In genomic region chr7:152459724-152460251, GRCh38 we compare ENCODE assay signal across 9 cellular contexts. TPM values are rescaled to one million over a fixed set of nuclear protein-coding genes. Genes with fewer than 3 reads are reported as not detected.
A peak's percentile ranks its signal among the peaks of the same experiment; 100 is the strongest.
DNase-seq lines count a peak whose midpoint lies in the region; ATAC-seq and TF ChIP-seq lines count a peak whose summit lies in the region.
"Had no signal": no experiment of that assay in that cellular context is flagged by ENCODE, and none has a peak within 500 bp of the region (broad histone marks: within the 10 kb centered on the region; RNA-seq: fewer than 3 reads in every experiment).

No MANE protein-coding gene starts in this region.

- H3F3A ChIP-seq in smooth muscle cell (ENCODE audit: low read depth), result peaks cover 14% of the 10 kb centered on the region

- in situ Hi-C loops in IMR-90 (cut with MboI; ENCODE audit: low sequenced_read_pairs), result no loop called here

- H2BK120ac ChIP-seq in IMR-90 (ENCODE audit: low read depth, low read length), result no peak overlapping the region

- no peak overlapping the region for H3K56ac ChIP-seq in IMR-90 (ENCODE audit: extremely low read depth, insufficient read depth, low read length)

- peak; percentile 40 for DNase-seq in IMR-90
- peak; percentile 66 for DNase-seq in NOMO-1 treated with dmso at 0.1 percent for 144 hours (lab: John Stamatoyannopoulos, UW; ENCODE audit: unreplicated experiment)
- peak; percentile 6 for DNase-seq in epithelial cell of esophagus (ENCODE audit: low read depth)
- DNase-seq in smooth muscle cell (lab: John Stamatoyannopoulos, UW; ENCODE audit: unreplicated experiment), result no peak
- DNase-seq in foreskin keratinocyte, result no peak
- DNase-seq in omental fat pad (ENCODE audit: low spot score), result no peak
- DNase-seq: activated CD4-positive, CD25-positive, alpha-beta regulatory T cell had no signal

- H3K36me3 ChIP-seq in IMR-90 (ENCODE audit: control insufficient read depth, insufficient read depth, low read length) (no peaks in the 10 kb centered on the region), smooth muscle cell (ENCODE audit: low read depth) (no peaks in the 10 kb centered on the region)

- POLR2A ChIA-PET in IMR-90 (lab: Charles Lee; ENCODE audit: unreplicated experiment), result no interaction called here

- H3K4me1 ChIP-seq in IMR-90 (ENCODE audit: control insufficient read depth, insufficient read depth, low read length) (no peaks in the 10 kb centered on the region; the same call in 1 of the 2 replicates), smooth muscle cell (ENCODE audit: low read depth) (peaks cover 19% of the 10 kb centered on the region), foreskin keratinocyte (no peaks in the 10 kb centered on the region)

- no peak overlapping the region for H2BK5ac ChIP-seq in IMR-90 (ENCODE audit: low read depth, low read length, poor library complexity, severe bottlenecking)

- CTCF ChIA-PET in IMR-90 (lab: Yijun Ruan, JAX), result no interaction called here

- no peaks in the 10 kb centered on the region for H3K9me1 ChIP-seq in IMR-90 (ENCODE audit: insufficient read depth, low read length)

- H4K8ac ChIP-seq in IMR-90 (ENCODE audit: low read depth in 2 of 2, low read length in 2 of 2), result no peak overlapping the region

- H3K79me1 ChIP-seq in IMR-90 (ENCODE audit: low read depth in 1 of 2, low read length in 2 of 2), result no peaks in the 10 kb centered on the region

- no peak overlapping the region for H3K23ac ChIP-seq in IMR-90 (ENCODE audit: low read depth, low read length)

- H3K4me3 ChIP-seq in IMR-90 (ENCODE audit: insufficient read depth, low read depth, low read length) (no peak overlapping the region), epithelial cell of esophagus (ENCODE audit: low read length) (no peak overlapping the region), smooth muscle cell (no peak overlapping the region)
- H3K4me3 ChIP-seq: lung had no signal

- H2AK5ac ChIP-seq in IMR-90 (ENCODE audit: low read depth, low read length), result no peak overlapping the region

- no peak for TF ChIP-seq POLR2A in IMR-90 (IDR thresholded peaks at IDR 0.05; ENCODE audit: low read depth, low read length)

- H4K20me1 ChIP-seq in IMR-90 (ENCODE audit: insufficient read depth, low read length) (no peaks in the 10 kb centered on the region), smooth muscle cell (ENCODE audit: low read depth) (no peaks in the 10 kb centered on the region)

- dilution Hi-C loops in IMR-90 (cut with HindIII; ENCODE audit: low sequenced_read_pairs, unreplicated experiment), result no loop called here

- WGBS in IMR-90 (ENCODE audit: extremely low coverage in 2 of 2, insufficient read length in 1 of 2), 2 experiments, result no CpG with 5 or more reads among the region's 5 CpGs
- 15% methylated on average over 5 of the region's 5 CpGs for WGBS in smooth muscle cell (ENCODE audit: low lambda C conversion rate)

- no peak overlapping the region for H4K5ac ChIP-seq in IMR-90 (ENCODE audit: low read depth, low read length)

- no peak overlapping the region for H3K27ac ChIP-seq in IMR-90 (ENCODE audit: insufficient read depth, low read length)
- H3K27ac ChIP-seq in smooth muscle cell (ENCODE audit: low read depth), result peak overlapping the region; percentile 52
- no peak overlapping the region for H3K27ac ChIP-seq in foreskin keratinocyte

- H3K4ac ChIP-seq in IMR-90 (ENCODE audit: low read depth, low read length), result no peak overlapping the region

- no peak overlapping the region for H2AK9ac ChIP-seq in IMR-90 (replicated peaks; ENCODE audit: low read depth, low read length, poor library complexity)

- H2BK20ac ChIP-seq in IMR-90 (ENCODE audit: low read depth, low read length), result no peak overlapping the region

- BruUV-seq in IMR-90 (replicated peaks; lab: Mats Ljungman, UMichigan), result no TSS peak

- no peak overlapping the region for H4K91ac ChIP-seq in IMR-90 (ENCODE audit: insufficient read depth, low read depth, low read length)

- H3K14ac ChIP-seq in IMR-90 (replicated peaks; ENCODE audit: low read depth, low read length), result no peak overlapping the region

- H3K4me2 ChIP-seq in IMR-90 (ENCODE audit: low read depth, low read length), result no peak overlapping the region
- peak overlapping the region; percentile 45 for H3K4me2 ChIP-seq in smooth muscle cell

- H3K18ac ChIP-seq in IMR-90 (ENCODE audit: low read depth, low read length), result no peak overlapping the region

- H2AFZ ChIP-seq in IMR-90 (replicated peaks; ENCODE audit: low read length, poor library complexity), result peak overlapping the region; percentile 37
- H2AFZ ChIP-seq in smooth muscle cell (ENCODE audit: low read depth), result peak overlapping the region; percentile 75

- ATAC-seq in IMR-90 (ENCODE audit: low read depth), result no peak
- ATAC-seq in HG03280 (IDR thresholded peaks at IDR 0.05; ENCODE audit: unreplicated experiment), result no peak
- ATAC-seq in foreskin keratinocyte, result no peak
- ATAC-seq in omental fat pad (ENCODE audit: low FRiP score), result no peak

- H3K79me2 ChIP-seq in smooth muscle cell (ENCODE audit: low read depth), result no peaks in the 10 kb centered on the region

- H3K9me3 ChIP-seq in IMR-90 (ENCODE audit: control insufficient read depth, insufficient read depth, low read length) (no peaks in the 10 kb centered on the region), smooth muscle cell (replicated peaks; ENCODE audit: low read depth) (no peaks in the 10 kb centered on the region)

- H3K27me3 ChIP-seq in IMR-90 (ENCODE audit: control insufficient read depth, insufficient read depth, low read length) (no peaks in the 10 kb centered on the region), smooth muscle cell (ENCODE audit: low read depth) (no peaks in the 10 kb centered on the region), foreskin keratinocyte (no peaks in the 10 kb centered on the region)

- intact Hi-C loops in IMR-90 (cut with micrococcal nuclease), result loop anchor here (5.0 to 10.0 kb wide), 2 partner anchors 218 to 245 kb away; partner anchors contain the start of gene XRCC2

- no peak overlapping the region for H2BK15ac ChIP-seq in IMR-90 (ENCODE audit: low read depth, low read length)

- H3K9ac ChIP-seq in IMR-90 (ENCODE audit: low read depth, low read length) (no peak overlapping the region), smooth muscle cell (ENCODE audit: low read depth) (no peak overlapping the region)

- no peak for TF ChIP-seq RAD21 in IMR-90 (IDR thresholded peaks at IDR 0.05; ENCODE audit: low read length)

- TF ChIP-seq CTCF in IMR-90 (conservative IDR thresholded peaks at IDR 0.05; ENCODE audit: low read depth, low read length) (no peak), epithelial cell of esophagus (IDR thresholded peaks at IDR 0.05; ENCODE audit: insufficient read depth, low read depth, low read length, missing control alignments) (no peak), smooth muscle cell (IDR thresholded peaks at IDR 0.05; ENCODE audit: borderline replicate concordance, insufficient read depth, poor library complexity, severe bottlenecking) (no peak), foreskin keratinocyte (conservative IDR thresholded peaks at IDR 0.05) (no peak), omental fat pad (IDR thresholded peaks at IDR 0.05) (no peak)

TF ChIP-seq in IMR-90, 13 proteins besides CTCF, POLR2A, EP300 and RAD21:
- TF ChIP-seq SMC3 (IDR thresholded peaks at IDR 0.05; ENCODE audit: low read depth, low read length), result no peak
- no peak for TF ChIP-seq USF2 (IDR thresholded peaks at IDR 0.05; ENCODE audit: low read depth, low read length)
- TF ChIP-seq CEBPB (IDR thresholded peaks at IDR 0.05; ENCODE audit: low read depth, low read length), result no peak
- no peak for TF ChIP-seq BHLHE40 (IDR thresholded peaks at IDR 0.05; ENCODE audit: low read depth, low read length)
- TF ChIP-seq FOS (IDR thresholded peaks at IDR 0.05; ENCODE audit: low read depth, low read length), result no peak
- no peak for TF ChIP-seq NFE2L2 (IDR thresholded peaks at IDR 0.05; ENCODE audit: low read depth, low read length)
- no peak for TF ChIP-seq RFX5 (IDR thresholded peaks at IDR 0.05; ENCODE audit: low read depth, low read length)
- no peak for TF ChIP-seq MAFK (IDR thresholded peaks at IDR 0.05; ENCODE audit: low read depth, low read length)
- TF ChIP-seq ELK1 (IDR thresholded peaks at IDR 0.05; ENCODE audit: borderline replicate concordance, low read depth, low read length), result no peak
- no peak for TF ChIP-seq MXI1 (IDR thresholded peaks at IDR 0.05; ENCODE audit: borderline replicate concordance, low read depth, low read length)
- TF ChIP-seq CHD1 (IDR thresholded peaks at IDR 0.05; ENCODE audit: low read depth, low read length), result no peak
- no peak for TF ChIP-seq RCOR1 (IDR thresholded peaks at IDR 0.05; ENCODE audit: insufficient replicate concordance, low read length)
- no peak for TF ChIP-seq MAZ (IDR thresholded peaks at IDR 0.05; ENCODE audit: borderline replicate concordance, low read depth, low read length)
TF ChIP-seq in IMR-90: peak in this region for 0.

RNA-seq across cellular contexts. Expression of gene KMT2C, which starts 24.0 kb away (rescaled TPM):
- total RNA-seq in IMR-90 (2012; rRNA removed) (23.3 and 24.4 TPM in 2 replicates), smooth muscle cell (28.3 and 36.7 TPM in 2 replicates), foreskin keratinocyte (19.7 and 20.4 TPM in 2 replicates), omental fat pad (10 to 100 TPM; 52.5 to 84.3 (median 59.2) TPM)
- polyA plus RNA-seq in IMR-90 (2012; rRNA removed) (7.3 and 8.0 TPM in 2 replicates), smooth muscle cell (10.1 and 16.4 TPM in 2 replicates), foreskin keratinocyte (1.1 and 1.4 TPM in 2 replicates)
- 2.7 and 3.6 TPM in 2 replicates for polyA plus RNA-seq in IMR-90 (2012; cell fraction: cytosol; rRNA removed)
- polyA plus RNA-seq in IMR-90 (2012; cell fraction: nucleus; rRNA removed; ENCODE audit: low replicate concordance), result 6.6 and 24.9 TPM in 2 replicates

Comparison
In these comparisons a context has a peak if more than half of its experiments do, and no peak if none do; other contexts are left out.
1. DNase-seq: peak in IMR-90 (single experiment), NOMO-1 treated with dmso at 0.1 percent for 144 hours (single experiment) and epithelial cell of esophagus (single experiment); none in smooth muscle cell (single experiment), foreskin keratinocyte (0 of 2) and omental fat pad (single experiment).